In genomic region chr16:15054357-15055140, GRCh38 we compare ENCODE assay signal across 8 cellular contexts. TPM values are rescaled to one million over a fixed set of nuclear protein-coding genes. Genes with fewer than 3 reads are reported as not detected.
DNase-seq lines count a peak whose midpoint lies in the region; ATAC-seq and TF ChIP-seq lines count a peak whose summit lies in the region.

No MANE protein-coding gene starts in this region.

- H3K27ac ChIP-seq in ascending aorta, result peak overlapping the region; percentile 58 to 88
- H3K27ac ChIP-seq in thyroid gland, result peak overlapping the region in 2 of 3 donors; percentile 72 to 76

- H3K36me3 ChIP-seq in ascending aorta, result peaks cover 0 to 12% of the 10 kb centered on the region in 2 donors
- peaks cover 0 to 1% of the 10 kb centered on the region in 2 donors for H3K36me3 ChIP-seq in thyroid gland

- H3K4me3 ChIP-seq in ascending aorta, result peak overlapping the region; percentile 83 to 99
- H3K4me3 ChIP-seq in lower leg skin (ENCODE audit: low read depth, poor library complexity, severe bottlenecking), result peak overlapping the region; percentile 75
- peak overlapping the region in 2 of 3 donors; percentile 95 to 96 for H3K4me3 ChIP-seq in thyroid gland (replicated peaks in 1 of 3)

- H3K27ac Mint-ChIP-seq in activated T-cell treated with anti-CD3 and anti-CD28 coated beads, Interleukin-2, amount 50 U/mL, for 24 hours, result peak overlapping the region; percentile 90

- TF ChIP-seq POLR2A in lower leg skin (IDR thresholded peaks at IDR 0.05), result no peak
- no peak for TF ChIP-seq POLR2A in thyroid gland (IDR thresholded peaks at IDR 0.05)

- no peak for DNase-seq in activated T-cell treated with anti-CD3 and anti-CD28 coated beads, Interleukin-2, amount 50 U/mL, for 24 hours
- DNase-seq in activated T-cell treated with anti-CD3 and anti-CD28 coated beads for 4 hours (no peak), ascending aorta (ENCODE audit: low spot score in 2 of 2) (no peak), lower leg skin (ENCODE audit: low spot score in 2 of 2) (peak in 1 of 2 donors; percentile 79), thyroid gland (no peak)

- ATAC-seq in HG03432 (IDR thresholded peaks at IDR 0.05; ENCODE audit: unreplicated experiment), result no peak
- ATAC-seq in HG02759 (IDR thresholded peaks at IDR 0.05; ENCODE audit: unreplicated experiment), result no peak
- ATAC-seq in GM21737 (IDR thresholded peaks at IDR 0.05; ENCODE audit: unreplicated experiment), result no peak

- H3K9me3 ChIP-seq in ascending aorta (no peaks in the 10 kb centered on the region), thyroid gland (no peaks in the 10 kb centered on the region)

- H3K4me1 Mint-ChIP-seq in activated T-cell treated with anti-CD3 and anti-CD28 coated beads, Interleukin-2, amount 50 U/mL, for 24 hours (ENCODE audit: low read depth), result peaks cover 30% of the 10 kb centered on the region

- TF ChIP-seq CTCF in ascending aorta (IDR thresholded peaks at IDR 0.05) (no peak), lower leg skin (IDR thresholded peaks at IDR 0.05) (no peak), thyroid gland (IDR thresholded peaks at IDR 0.05) (no peak)

- H3K9me3 Mint-ChIP-seq in activated T-cell treated with anti-CD3 and anti-CD28 coated beads, Interleukin-2, amount 50 U/mL, for 24 hours, result no peaks in the 10 kb centered on the region

- H3K4me1 ChIP-seq in ascending aorta (peaks cover 3 to 4% of the 10 kb centered on the region in 2 donors), thyroid gland (peaks cover 8 to 14% of the 10 kb centered on the region in 2 donors)

- H3K27me3 Mint-ChIP-seq in activated T-cell treated with anti-CD3 and anti-CD28 coated beads, Interleukin-2, amount 50 U/mL, for 24 hours, result no peaks in the 10 kb centered on the region

- 70% methylated on average over 19 of the region's 19 CpGs for WGBS in lower leg skin, 2 donors
- WGBS in thyroid gland, 2 donors, result 83 to 86% methylated on average over 19 of the region's 19 CpGs

- H3K27me3 ChIP-seq in ascending aorta (no peaks in the 10 kb centered on the region), thyroid gland (no peaks in the 10 kb centered on the region)

- intact Hi-C loops in ascending aorta (cut with DNase I) (no loop called here), lower leg skin (cut with DNase I; ENCODE audit: low total_unique reads) (loop anchor here (2.0 kb wide), 1 partner anchor 74 kb away; no protein-coding TSS in a partner anchor), thyroid gland (cut with DNase I) (no loop called here)

- H3K4me3 Mint-ChIP-seq in activated T-cell treated with anti-CD3 and anti-CD28 coated beads, Interleukin-2, amount 50 U/mL, for 24 hours, result peak overlapping the region; percentile 87

- peaks cover 19% of the 10 kb centered on the region for H3K36me3 Mint-ChIP-seq in activated T-cell treated with anti-CD3 and anti-CD28 coated beads, Interleukin-2, amount 50 U/mL, for 24 hours (ENCODE audit: low read depth)

RNA-seq across cellular contexts. Expression of gene NTAN1, which starts 1.3 kb away (rescaled TPM):
- total RNA-seq in ascending aorta, result 77.7 TPM
- total RNA-seq in lower leg skin, result 10 to 100 TPM; 43.5 to 67.6 (median 50.9) TPM
- total RNA-seq in thyroid gland, result 10 to 100 TPM; 21.6 to 80.0 (median 40.6) TPM

RNA-seq across cellular contexts. Expression of gene RRN3, which starts 39.5 kb away (rescaled TPM):
- total RNA-seq in ascending aorta (4.8 TPM), lower leg skin (10 to 100 TPM; 19.1 to 29.0 (median 25.3) TPM), thyroid gland (10 to 100 TPM; 27.7 to 31.8 (median 30.7) TPM)
